Comparison of ENCODE assay signal across 10 cellular contexts in genomic region chr7:137985253-137985896, GRCh38. TPM values are rescaled to one million over a fixed set of nuclear protein-coding genes. Genes with fewer than 3 reads are reported as not detected.
DNase-seq lines count a peak whose midpoint lies in the region; ATAC-seq and TF ChIP-seq lines count a peak whose summit lies in the region.
"Had no signal": no experiment of that assay in that cellular context is flagged by ENCODE, and none has a peak within 500 bp of the region (broad histone marks: within the 10 kb centered on the region; RNA-seq: fewer than 3 reads in every experiment).

No MANE protein-coding gene starts in this region.

- CTCF ChIA-PET in GM10248 (lab: Yijun Ruan, JAX): interaction anchor here (0.9 to 4.1 kb wide), 11 partner anchors 9 to 329 kb away, joined by 3 to 67 read pairs (median 9); partner anchors contain the start of gene CREB3L2

- peaks cover 8% of the 10 kb centered on the region for H4K20me1 ChIP-seq in hepatocyte (ENCODE audit: insufficient read depth, poor library complexity, severe bottlenecking)

- POLR2A ChIA-PET in GM10248 (lab: Yijun Ruan, JAX): no interaction called here

- peaks cover 75% of the 10 kb centered on the region for H3K4me1 ChIP-seq in hepatocyte (ENCODE audit: insufficient read depth)

- no peaks in the 10 kb centered on the region for H3K9me3 ChIP-seq in hepatocyte (ENCODE audit: low read depth)

- H3K4me3 ChIP-seq in hepatocyte: no peak overlapping the region

- peak overlapping the region; percentile 59 for H3K4me2 ChIP-seq in hepatocyte
- H3K4me2 ChIP-seq: KMS-11 had no signal

- ATAC-seq in GM19468 (IDR thresholded peaks at IDR 0.05; ENCODE audit: extremely low read depth, unreplicated experiment) (peak; percentile 25), HG03139 (IDR thresholded peaks at IDR 0.05; ENCODE audit: unreplicated experiment) (peak; percentile 42)

- WGBS in hepatocyte (ENCODE audit: low lambda C conversion rate, missing lambda C conversion rate): 55% methylated on average over 8 of the region's 8 CpGs

- no peak overlapping the region for H2AFZ ChIP-seq in hepatocyte

- DNase-seq in GM10248 (ENCODE audit: extremely low spot score): peak; percentile 65
- DNase-seq in hepatocyte (ENCODE audit: low spot score): no peak
- no peak for DNase-seq in NCI-H1092 (lab: John Stamatoyannopoulos, UW)
- no peak for DNase-seq in pons (ENCODE audit: low spot score)
- no peak for DNase-seq in NCI-H2081 (lab: John Stamatoyannopoulos, UW)
- DNase-seq in SIG-M5 (lab: John Stamatoyannopoulos, UW): no peak
- DNase-seq: mesendoderm had no signal

- H3K79me2 ChIP-seq in hepatocyte: peaks cover 99% of the 10 kb centered on the region

- peak overlapping the region; percentile 86 for H3K27ac ChIP-seq in hepatocyte
- H3K27ac ChIP-seq: KMS-11 had no signal

- TF ChIP-seq CTCF in GM10248 (IDR thresholded peaks at IDR 0.05; ENCODE audit: control extremely low read depth, extremely low read depth, low read depth, missing control alignments) (no peak), hepatocyte (IDR thresholded peaks at IDR 0.05; ENCODE audit: poor library complexity) (no peak)

- H3K27me3 ChIP-seq in hepatocyte: no peaks in the 10 kb centered on the region

- H3K9me2 ChIP-seq in hepatocyte (replicated peaks; ENCODE audit: insufficient read depth): no peaks in the 10 kb centered on the region

- H3K36me3 ChIP-seq in hepatocyte (replicated peaks; ENCODE audit: insufficient read depth, low read depth): no peaks in the 10 kb centered on the region

RNA-seq across cellular contexts. Expression of gene CREB3L2, which starts 16.5 kb away (rescaled TPM):
- 33.9 and 38.3 TPM in 2 replicates for total RNA-seq in hepatocyte
- 34.4 and 37.6 TPM in 2 replicates for polyA plus RNA-seq in hepatocyte
